Comparison of ENCODE assay signal across 20 cellular contexts in genomic region chr16:83400234-83400633, GRCh38.
DNase-seq lines count a peak whose midpoint lies in the region; ATAC-seq, FAIRE-seq and TF ChIP-seq lines count a peak whose summit lies in the region.
"Had no signal": no experiment of that assay in that cellular context is flagged by ENCODE, and none has a peak within 500 bp of the region (broad histone marks: within the 10 kb centered on the region; RNA-seq: fewer than 3 reads in every experiment).

No MANE protein-coding gene starts in this region.

- no peaks in the 10 kb centered on the region for H3K27me3 ChIP-seq in GM23338 (ENCODE audit: insufficient read depth)
- no peaks in the 10 kb centered on the region for H3K27me3 ChIP-seq in H1 (replicated peaks in 1 of 4; ENCODE audit: control insufficient read depth in 3 of 4, extremely low read depth in 1 of 4, insufficient read depth in 3 of 4, low read length in 3 of 4)
- no peaks in the 10 kb centered on the region for H3K27me3 ChIP-seq in mesendoderm (ENCODE audit: insufficient read depth, low read length, poor library complexity)
- no peaks in the 10 kb centered on the region for H3K27me3 ChIP-seq in PC-3 (ENCODE audit: low read length)

- peak; percentile 76 for DNase-seq in GM23338 (ENCODE audit: low spot score)
- peak; percentile 16 for DNase-seq in NCI-H510A (lab: John Stamatoyannopoulos, UW)
- peak; percentile 5 to 52 for DNase-seq in H1 (ENCODE audit: low read depth in 1 of 2, low spot score in 2 of 2)
- peak; percentile 46 for DNase-seq in mesendoderm
- DNase-seq in PC-3: no peak
- no peak for DNase-seq in midbrain (lab: John Stamatoyannopoulos, UW)
- DNase-seq: activated CD4-positive, alpha-beta T cell treated with anti-CD3 and anti-CD28 coated beads, Interleukin-2, amount 50 U/mL, for 1 hour; activated CD8-positive, alpha-beta memory T cell treated with anti-CD3 and anti-CD28 coated beads, Interleukin-2, amount 50 U/mL, for 48 hours; central memory CD4-positive, alpha-beta T cell; GOT3; IMR-90; NCI-H187 treated with DMSO at 0.1 percent for 48 hours; T-helper 1 cell had no signal

- H3K4me3 Mint-ChIP-seq in GM23338: no peak overlapping the region
- H3K4me3 Mint-ChIP-seq: stimulated activated effector memory CD8-positive, alpha-beta T cell treated with anti-CD3 and anti-CD28 coated beads, Interleukin-12 subunit alpha, Interleukin-12 subunit beta, amount 100 ng/mL, for 72 hours had no signal

- H3K36me3 ChIP-seq in GM23338 (ENCODE audit: insufficient read depth) (no peaks in the 10 kb centered on the region), H1 (ENCODE audit: control insufficient read depth in 2 of 4, insufficient read depth in 4 of 4, low read length in 3 of 4) (no peaks in the 10 kb centered on the region), mesendoderm (ENCODE audit: control insufficient read depth, insufficient read depth, low read length) (no peaks in the 10 kb centered on the region), PC-3 (ENCODE audit: low read depth, low read length) (no peaks in the 10 kb centered on the region)
- H3K36me3 ChIP-seq: gastroesophageal sphincter had no signal

- H3K36me3 Mint-ChIP-seq in GM23338 (ENCODE audit: low read depth): peaks cover 3% of the 10 kb centered on the region; the same call in 1 of the 3 replicates
- H3K36me3 Mint-ChIP-seq: stimulated activated effector memory CD8-positive, alpha-beta T cell treated with anti-CD3 and anti-CD28 coated beads, Interleukin-12 subunit alpha, Interleukin-12 subunit beta, amount 100 ng/mL, for 72 hours had no signal

- no peak overlapping the region for H2BK120ac ChIP-seq in H1 (replicated peaks; ENCODE audit: low read depth, low read length)
- no peak overlapping the region for H2BK120ac ChIP-seq in mesendoderm (ENCODE audit: low read depth, low read length)

- no peak overlapping the region for H4K91ac ChIP-seq in H1 (replicated peaks; ENCODE audit: insufficient read length, low read length)

- H3K56ac ChIP-seq in H1 (replicated peaks; ENCODE audit: insufficient read length, low read depth, low read length) (no peak overlapping the region), mesendoderm (ENCODE audit: low read length) (no peak overlapping the region)

- H2BK5ac ChIP-seq in H1 (ENCODE audit: low read depth, low read length) (no peak overlapping the region), mesendoderm (ENCODE audit: low read length) (no peak overlapping the region)

- H3K4me1 ChIP-seq in GM23338 (ENCODE audit: insufficient read depth) (0 out of 2 replicates have a peak, but pooled peaks cover 5% of the 10 kb centered on the region), H1 (replicated peaks in 1 of 4; ENCODE audit: control insufficient read depth in 3 of 4, insufficient read depth in 4 of 4, low read length in 3 of 4) (no peaks in the 10 kb centered on the region), mesendoderm (ENCODE audit: control insufficient read depth, low read depth, low read length) (no peaks in the 10 kb centered on the region), PC-3 (ENCODE audit: insufficient read depth, low read length) (no peaks in the 10 kb centered on the region)

- H3K4me3 ChIP-seq in GM23338 (no peak overlapping the region), H1 (ENCODE audit: extremely low read depth in 1 of 4, insufficient read depth in 2 of 4, low read depth in 3 of 4, low read length in 4 of 4) (no peak overlapping the region), mesendoderm (ENCODE audit: low read length) (no peak overlapping the region), PC-3 (ENCODE audit: low read length) (no peak overlapping the region)
- H3K4me3 ChIP-seq: gastroesophageal sphincter had no signal

- 72% methylated on average over 4 of the region's 4 CpGs; no CpG with 5 or more reads in 1 of the 2 experiments for WGBS in H1 (ENCODE audit: extremely low coverage in 1 of 2, insufficient coverage in 1 of 2, insufficient read length in 1 of 2, insufficient replicate concordance in 2 of 2, low coverage in 1 of 2, low lambda C conversion rate in 2 of 2, missing lambda C conversion rate in 1 of 2), 2 experiments
- WGBS in mesendoderm (ENCODE audit: extremely low coverage, insufficient coverage, low lambda C conversion rate): no CpG with 5 or more reads among the region's 4 CpGs

- H2AFZ ChIP-seq in GM23338 (peak overlapping the region; percentile 25; the same call in 1 of the 2 replicates), H1 (ENCODE audit: low read length) (no peak overlapping the region), PC-3 (ENCODE audit: low read length) (no peak overlapping the region)

- no peak overlapping the region for H2AK5ac ChIP-seq in H1 (ENCODE audit: low read depth, low read length)
- H2AK5ac ChIP-seq in mesendoderm (ENCODE audit: low read length): no peak overlapping the region

- H4K8ac ChIP-seq in H1 (ENCODE audit: extremely low read depth, insufficient read depth, low read length): no peak overlapping the region
- no peak overlapping the region for H4K8ac ChIP-seq in mesendoderm (ENCODE audit: low read depth, low read length)

- no peaks in the 10 kb centered on the region for H3K23me2 ChIP-seq in H1 (ENCODE audit: low read depth, low read length)

- no peak for TF ChIP-seq POLR2A in H1 (IDR thresholded peaks at IDR 0.05; ENCODE audit: control extremely low read depth in 1 of 2, low read depth in 2 of 2, low read length in 2 of 2)

- H3K4ac ChIP-seq in H1 (replicated peaks; ENCODE audit: insufficient read length, low read depth, low read length) (no peak overlapping the region), mesendoderm (ENCODE audit: low read depth, low read length) (no peak overlapping the region)

- CTCF ChIA-PET in H1 (lab: Charles Lee; ENCODE audit: partially characterized antibody) (interaction anchor here (0.6 to 1.4 kb wide), 7 partner anchors 10 to 1083 kb away, joined by 3 to 4 read pairs (median 3); no protein-coding TSS in a partner anchor), PC-3 (lab: Charles Lee) (no interaction called here)

- POLR2A ChIA-PET in H1 (lab: Charles Lee; ENCODE audit: partially characterized antibody): interaction anchor here (0.7 kb wide), 1 partner anchor 773 kb away, joined by 3 read pairs; no protein-coding TSS in a partner anchor
- POLR2A ChIA-PET in PC-3 (lab: Charles Lee; ENCODE audit: unreplicated experiment): no interaction called here

- H4K5ac ChIP-seq in H1 (ENCODE audit: insufficient read length, low read depth, low read length) (no peak overlapping the region), mesendoderm (ENCODE audit: low read length) (no peak overlapping the region)

- H3K9me3 Mint-ChIP-seq in GM23338: peaks cover 4% of the 10 kb centered on the region; the same call in 1 of the 3 replicates

- TF ChIP-seq CTCF in GM23338 (conservative IDR thresholded peaks at IDR 0.05; ENCODE audit: low read depth in 2 of 2) (peak; percentile 53 to 61), H1 (IDR thresholded peaks at IDR 0.05; ENCODE audit: control extremely low read depth in 1 of 3, insufficient read depth in 1 of 3, low read depth in 1 of 3, low read length in 3 of 3) (peak; percentile 22 to 57 (median 37); a peak in 3 of 4 replicates), PC-3 (conservative IDR thresholded peaks at IDR 0.05; ENCODE audit: low read depth, low read length) (no peak)

- no peak overlapping the region for H3K23ac ChIP-seq in H1 (ENCODE audit: insufficient read length)
- H3K23ac ChIP-seq in mesendoderm (ENCODE audit: low read length): no peak overlapping the region

- H3K79me2 ChIP-seq in GM23338 (replicated peaks; ENCODE audit: insufficient read depth): no peaks in the 10 kb centered on the region
- H3K79me2 ChIP-seq in H1 (ENCODE audit: control insufficient read depth in 1 of 2, insufficient read depth in 2 of 2, low read length in 2 of 2): no peaks in the 10 kb centered on the region
- no peaks in the 10 kb centered on the region for H3K79me2 ChIP-seq in mesendoderm (ENCODE audit: control insufficient read depth, insufficient read depth, low read length)
- H3K79me2 ChIP-seq in PC-3 (ENCODE audit: low read length): no peaks in the 10 kb centered on the region

- H3K4me2 ChIP-seq in GM23338 (no peak overlapping the region), H1 (ENCODE audit: insufficient read depth in 1 of 2, low read depth in 2 of 2, low read length in 2 of 2) (no peak overlapping the region), mesendoderm (ENCODE audit: low read length) (no peak overlapping the region), PC-3 (ENCODE audit: low read length) (no peak overlapping the region)

- H3K27ac ChIP-seq in GM23338 (ENCODE audit: low read depth) (no peak overlapping the region), H1 (ENCODE audit: low read depth, low read length) (no peak overlapping the region), mesendoderm (ENCODE audit: low read depth, low read length) (no peak overlapping the region), PC-3 (ENCODE audit: low read length) (no peak overlapping the region)
- H3K27ac ChIP-seq: gastroesophageal sphincter had no signal

- ATAC-seq in GM23338: peak; percentile 92
- ATAC-seq in PC-3: no peak
- ATAC-seq in GM21786 (IDR thresholded peaks at IDR 0.05; ENCODE audit: unreplicated experiment): no peak
- ATAC-seq: esophagus mucosa; gastroesophageal sphincter; Right ventricle myocardium inferior; sciatic nerve; stimulated activated effector memory CD8-positive, alpha-beta T cell treated with anti-CD3 and anti-CD28 coated beads, Interleukin-12 subunit alpha, Interleukin-12 subunit beta, amount 100 ng/mL, for 72 hours had no signal

- H2BK12ac ChIP-seq in H1 (ENCODE audit: low read depth, low read length): no peak overlapping the region

- H3K9ac ChIP-seq in H1 (replicated peaks in 1 of 4; ENCODE audit: extremely low read depth in 1 of 4, low read depth in 3 of 4, low read length in 3 of 4): no peak overlapping the region
- H3K9ac ChIP-seq in mesendoderm (ENCODE audit: low read length): no peak overlapping the region
- H3K9ac ChIP-seq in PC-3 (ENCODE audit: low read length): no peak overlapping the region

- no peaks in the 10 kb centered on the region for H4K20me1 ChIP-seq in GM23338 (replicated peaks; ENCODE audit: insufficient read depth)
- no peaks in the 10 kb centered on the region for H4K20me1 ChIP-seq in H1 (replicated peaks in 1 of 2; ENCODE audit: control insufficient read depth in 1 of 2, insufficient read depth in 2 of 2, low read length in 2 of 2)
- no peaks in the 10 kb centered on the region for H4K20me1 ChIP-seq in PC-3 (ENCODE audit: low read length)

- intact Hi-C loops in PC-3 (cut with micrococcal nuclease): no loop called here

- no peak for TF ChIP-seq EP300 in H1 (IDR thresholded peaks at IDR 0.05; ENCODE audit: borderline replicate concordance in 1 of 2, low read depth in 2 of 2, low read length in 2 of 2)

- no peaks in the 10 kb centered on the region for H3K4me1 Mint-ChIP-seq in GM23338
- H3K4me1 Mint-ChIP-seq: stimulated activated effector memory CD8-positive, alpha-beta T cell treated with anti-CD3 and anti-CD28 coated beads, Interleukin-12 subunit alpha, Interleukin-12 subunit beta, amount 100 ng/mL, for 72 hours had no signal

- no peaks in the 10 kb centered on the region for H3K27me3 Mint-ChIP-seq in GM23338 (ENCODE audit: insufficient read depth, low read depth, poor library complexity)

- no peak overlapping the region for H2BK15ac ChIP-seq in H1 (ENCODE audit: low read length)
- no peak overlapping the region for H2BK15ac ChIP-seq in mesendoderm (replicated peaks; ENCODE audit: low read depth)

- no peak overlapping the region for H2BK20ac ChIP-seq in H1 (ENCODE audit: low read length)

- H3K9me2 ChIP-seq in GM23338 (ENCODE audit: insufficient read depth): no peaks in the 10 kb centered on the region
- H3K9me2 ChIP-seq in PC-3 (replicated peaks; ENCODE audit: low read length): no peaks in the 10 kb centered on the region

- H3K18ac ChIP-seq in H1 (ENCODE audit: extremely low read depth, low read length): no peak overlapping the region
- H3K18ac ChIP-seq in mesendoderm (ENCODE audit: low read length): no peak overlapping the region

- no TSS peak for BruUV-seq in PC-3 (replicated peaks; lab: Mats Ljungman, UMichigan)

- H3K9me3 ChIP-seq in H1 (ENCODE audit: insufficient read depth in 2 of 2, low read depth in 1 of 2, low read length in 1 of 2) (0 out of 4 replicates have a peak, but pooled peaks cover 0 to 2% of the 10 kb centered on the region in 2 experiments), PC-3 (ENCODE audit: low read length) (no peaks in the 10 kb centered on the region)
- H3K9me3 ChIP-seq: gastroesophageal sphincter had no signal

- H3F3A ChIP-seq in GM23338 (replicated peaks; ENCODE audit: low read depth) (no peaks in the 10 kb centered on the region), PC-3 (ENCODE audit: low read length, unreplicated experiment) (no peaks in the 10 kb centered on the region)

- peak; percentile 72 for FAIRE-seq in H1 (lab: Jason Lieb, UNC)
- FAIRE-seq: GM18507 had no signal

- no peak overlapping the region for H3K14ac ChIP-seq in H1 (ENCODE audit: insufficient read length)

- peak; percentile 29 to 50 for TF ChIP-seq RAD21 in H1 (IDR thresholded peaks at IDR 0.05 in 1 of 2, conservative IDR thresholded peaks at IDR 0.05 in 1 of 2; ENCODE audit: low read depth in 2 of 2, low read length in 2 of 2)

- no peaks in the 10 kb centered on the region for H3K79me1 ChIP-seq in H1 (ENCODE audit: low read depth, low read length)
- H3K79me1 ChIP-seq in mesendoderm (ENCODE audit: low read length): no peaks in the 10 kb centered on the region

- H3K27ac Mint-ChIP-seq in GM23338: no peak overlapping the region
- H3K27ac Mint-ChIP-seq: stimulated activated effector memory CD8-positive, alpha-beta T cell treated with anti-CD3 and anti-CD28 coated beads, Interleukin-12 subunit alpha, Interleukin-12 subunit beta, amount 100 ng/mL, for 72 hours had no signal

Comparison
In these comparisons a context has a peak if more than half of its experiments do, and no peak if none do; other contexts are left out.
1. DNase-seq: peak in GM23338 (single experiment), NCI-H510A (single experiment), H1 (2 of 2) and mesendoderm (single experiment); none in PC-3 (single experiment) and midbrain (single experiment).